ENCODE assay signal across 1 cellular context in the genomic region with DNA sequence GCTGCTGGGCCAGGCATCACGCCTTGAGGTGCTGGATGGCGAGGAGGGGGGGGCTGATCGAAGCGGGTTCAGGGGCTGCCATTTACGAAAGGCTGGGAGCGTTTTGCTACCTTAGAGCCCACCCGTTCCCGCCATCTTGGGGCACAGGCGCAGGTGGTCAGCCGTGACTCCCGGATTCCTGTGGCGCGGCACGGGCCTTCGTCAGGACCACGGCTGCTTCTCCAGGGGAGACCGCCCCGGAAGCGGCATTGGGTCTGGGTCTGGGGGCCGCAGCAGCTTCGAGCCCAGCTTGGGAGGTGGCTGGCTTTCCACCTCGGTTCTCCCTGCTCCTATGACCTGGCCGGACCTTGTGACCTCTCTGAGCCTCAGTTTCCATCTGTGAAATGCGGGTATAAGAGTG.
TF ChIP-seq lines count a peak whose summit lies in the region.

No MANE protein-coding gene starts in this region.

TF ChIP-seq in HCT116, 20 proteins besides CTCF, POLR2A, EP300 and RAD21 (continued from another document):
- TF ChIP-seq, protein P1, sequence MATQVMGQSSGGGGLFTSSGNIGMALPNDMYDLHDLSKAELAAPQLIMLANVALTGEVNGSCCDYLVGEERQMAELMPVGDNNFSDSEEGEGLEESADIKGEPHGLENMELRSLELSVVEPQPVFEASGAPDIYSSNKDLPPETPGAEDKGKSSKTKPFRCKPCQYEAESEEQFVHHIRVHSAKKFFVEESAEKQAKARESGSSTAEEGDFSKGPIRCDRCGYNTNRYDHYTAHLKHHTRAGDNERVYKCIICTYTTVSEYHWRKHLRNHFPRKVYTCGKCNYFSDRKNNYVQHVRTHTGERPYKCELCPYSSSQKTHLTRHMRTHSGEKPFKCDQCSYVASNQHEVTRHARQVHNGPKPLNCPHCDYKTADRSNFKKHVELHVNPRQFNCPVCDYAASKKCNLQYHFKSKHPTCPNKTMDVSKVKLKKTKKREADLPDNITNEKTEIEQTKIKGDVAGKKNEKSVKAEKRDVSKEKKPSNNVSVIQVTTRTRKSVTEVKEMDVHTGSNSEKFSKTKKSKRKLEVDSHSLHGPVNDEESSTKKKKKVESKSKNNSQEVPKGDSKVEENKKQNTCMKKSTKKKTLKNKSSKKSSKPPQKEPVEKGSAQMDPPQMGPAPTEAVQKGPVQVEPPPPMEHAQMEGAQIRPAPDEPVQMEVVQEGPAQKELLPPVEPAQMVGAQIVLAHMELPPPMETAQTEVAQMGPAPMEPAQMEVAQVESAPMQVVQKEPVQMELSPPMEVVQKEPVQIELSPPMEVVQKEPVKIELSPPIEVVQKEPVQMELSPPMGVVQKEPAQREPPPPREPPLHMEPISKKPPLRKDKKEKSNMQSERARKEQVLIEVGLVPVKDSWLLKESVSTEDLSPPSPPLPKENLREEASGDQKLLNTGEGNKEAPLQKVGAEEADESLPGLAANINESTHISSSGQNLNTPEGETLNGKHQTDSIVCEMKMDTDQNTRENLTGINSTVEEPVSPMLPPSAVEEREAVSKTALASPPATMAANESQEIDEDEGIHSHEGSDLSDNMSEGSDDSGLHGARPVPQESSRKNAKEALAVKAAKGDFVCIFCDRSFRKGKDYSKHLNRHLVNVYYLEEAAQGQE (IDR thresholded peaks at IDR 0.05; ENCODE audit: low read depth): no peak
- no peak for TF ChIP-seq FOSL1 (IDR thresholded peaks at IDR 0.05; ENCODE audit: low read depth)
- TF ChIP-seq, protein P2, sequence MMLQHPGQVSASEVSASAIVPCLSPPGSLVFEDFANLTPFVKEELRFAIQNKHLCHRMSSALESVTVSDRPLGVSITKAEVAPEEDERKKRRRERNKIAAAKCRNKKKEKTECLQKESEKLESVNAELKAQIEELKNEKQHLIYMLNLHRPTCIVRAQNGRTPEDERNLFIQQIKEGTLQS (IDR thresholded peaks at IDR 0.05): no peak
- TF ChIP-seq, protein P3, sequence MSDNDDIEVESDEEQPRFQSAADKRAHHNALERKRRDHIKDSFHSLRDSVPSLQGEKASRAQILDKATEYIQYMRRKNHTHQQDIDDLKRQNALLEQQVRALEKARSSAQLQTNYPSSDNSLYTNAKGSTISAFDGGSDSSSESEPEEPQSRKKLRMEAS (IDR thresholded peaks at IDR 0.05): no peak
- no peak for TF ChIP-seq JUND (IDR thresholded peaks at IDR 0.05)
- TF ChIP-seq YY1 (IDR thresholded peaks at IDR 0.05; ENCODE audit: extremely low read depth, insufficient replicate concordance, low read depth, low read length): no peak
- TF ChIP-seq SRF (IDR thresholded peaks at IDR 0.05; ENCODE audit: low read depth): no peak
- no peak for TF ChIP-seq EZH2 (IDR thresholded peaks at IDR 0.05)
- no peak for TF ChIP-seq ELF1 (IDR thresholded peaks at IDR 0.05; ENCODE audit: borderline replicate concordance, low read depth)
- no peak for TF ChIP-seq SP1 (IDR thresholded peaks at IDR 0.05; ENCODE audit: low read depth)
- TF ChIP-seq EGR1 (IDR thresholded peaks at IDR 0.05; ENCODE audit: low read depth): no peak
- no peak for TF ChIP-seq EZH2phosphoT487 (IDR thresholded peaks at IDR 0.05; ENCODE audit: borderline replicate concordance)
- no peak for TF ChIP-seq ZNF274 (IDR thresholded peaks at IDR 0.05; ENCODE audit: low read depth, low read length)
- TF ChIP-seq CEBPB (IDR thresholded peaks at IDR 0.05; ENCODE audit: low read depth): no peak
- TF ChIP-seq SIN3A (IDR thresholded peaks at IDR 0.05; ENCODE audit: low read depth): no peak
- no peak for TF ChIP-seq TCF7L2 (IDR thresholded peaks at IDR 0.05; ENCODE audit: borderline replicate concordance, extremely low read depth, insufficient read depth, insufficient read length)
- no peak for TF ChIP-seq CBX3 (IDR thresholded peaks at IDR 0.05; ENCODE audit: low read depth)
